ENCODE assay signal across 1 cellular context in genomic region chr3:194101592-194102432, GRCh38.
A peak's percentile ranks its signal among the peaks of the same experiment; 100 is the strongest.
TF ChIP-seq lines count a peak whose summit lies in the region.

No MANE protein-coding gene starts in this region.

TF ChIP-seq in HepG2, 621 proteins besides CTCF, POLR2A, EP300 and RAD21 (continued from another document and continues in another):
- no peak for TF ChIP-seq ZNF646 (CRISPR knock-in tag; IDR thresholded peaks at IDR 0.05)
- TF ChIP-seq SMAD3 (CRISPR knock-in tag; IDR thresholded peaks at IDR 0.05): peak; percentile 73; the same call in 1 of the 2 replicates
- peak; percentile 66; the same call in 1 of the 2 replicates for TF ChIP-seq NR2F2 (IDR thresholded peaks at IDR 0.05; ENCODE audit: borderline replicate concordance, low read depth)
- TF ChIP-seq SRF (IDR thresholded peaks at IDR 0.05; ENCODE audit: low read depth, low read length): peak; percentile 51; the same call in 1 of the 2 replicates
- TF ChIP-seq SPEN (CRISPR knock-in tag; IDR thresholded peaks at IDR 0.05; ENCODE audit: low read depth): peak; percentile 61; the same call in 1 of the 2 replicates
- peak; percentile 60; the same call in 1 of the 2 replicates for TF ChIP-seq NCOR1 (IDR thresholded peaks at IDR 0.05; ENCODE audit: borderline replicate concordance, low read length)
- no peak for TF ChIP-seq ZNF839 (CRISPR knock-in tag; IDR thresholded peaks at IDR 0.05; ENCODE audit: borderline replicate concordance)
- TF ChIP-seq KAT8 (CRISPR knock-in tag; IDR thresholded peaks at IDR 0.05): peak; percentile 38; the same call in 1 of the 2 replicates
- TF ChIP-seq KLF9 (CRISPR knock-in tag; IDR thresholded peaks at IDR 0.05; ENCODE audit: low read depth): no peak
- peak; percentile 61 for TF ChIP-seq ISL2 (CRISPR knock-in tag; IDR thresholded peaks at IDR 0.05)
- TF ChIP-seq PPARG (CRISPR knock-in tag; conservative IDR thresholded peaks at IDR 0.05): peak; percentile 70; the same call in 1 of the 2 replicates
- no peak for TF ChIP-seq SATB2 (CRISPR knock-in tag; IDR thresholded peaks at IDR 0.05)
- TF ChIP-seq ZNF607 (CRISPR knock-in tag; IDR thresholded peaks at IDR 0.05; ENCODE audit: borderline replicate concordance): peak; percentile 79; the same call in 1 of the 2 replicates
- no peak; the same call in none of the 2 replicates for TF ChIP-seq NFYB (CRISPR knock-in tag; IDR thresholded peaks at IDR 0.05)
- TF ChIP-seq REL (CRISPR knock-in tag; conservative IDR thresholded peaks at IDR 0.05): no peak
- TF ChIP-seq UBTF (CRISPR knock-in tag; IDR thresholded peaks at IDR 0.05): peak; percentile 59
- no peak for TF ChIP-seq TRIM24 (CRISPR knock-in tag; IDR thresholded peaks at IDR 0.05)
- TF ChIP-seq SNAPC5 (CRISPR knock-in tag; IDR thresholded peaks at IDR 0.05; ENCODE audit: borderline replicate concordance): no peak
- peak; percentile 51 for TF ChIP-seq CEBPG (CRISPR knock-in tag; IDR thresholded peaks at IDR 0.05)
- TF ChIP-seq ZNF234 (CRISPR knock-in tag; conservative IDR thresholded peaks at IDR 0.05): no peak
- TF ChIP-seq TAF15 (IDR thresholded peaks at IDR 0.05; ENCODE audit: low read depth, low read length, poor library complexity, severe bottlenecking): no peak
- TF ChIP-seq GMEB2 (CRISPR knock-in tag; IDR thresholded peaks at IDR 0.05; ENCODE audit: low read depth): no peak
- no peak for TF ChIP-seq YY1 (IDR thresholded peaks at IDR 0.05; ENCODE audit: insufficient read depth, insufficient replicate concordance, low read depth, low read length)
- 0 out of 2 replicates have a peak, but pooled peaks have one; percentile 51 for TF ChIP-seq ZNF501 (CRISPR knock-in tag; IDR thresholded peaks at IDR 0.05)
- TF ChIP-seq ZC3H13 (CRISPR knock-in tag; IDR thresholded peaks at IDR 0.05): no peak
- no peak for TF ChIP-seq ZNF142 (CRISPR knock-in tag; IDR thresholded peaks at IDR 0.05)
- no peak for TF ChIP-seq GRHL1 (CRISPR knock-in tag; conservative IDR thresholded peaks at IDR 0.05)
- TF ChIP-seq TGIF2 (CRISPR knock-in tag; IDR thresholded peaks at IDR 0.05): peak; percentile 18; the same call in 1 of the 2 replicates
- TF ChIP-seq SALL1 (CRISPR knock-in tag; IDR thresholded peaks at IDR 0.05): peak; percentile 75
- TF ChIP-seq FOXK2 (IDR thresholded peaks at IDR 0.05): no peak
- peak; percentile 55; the same call in 1 of the 2 replicates for TF ChIP-seq HINFP (CRISPR knock-in tag; IDR thresholded peaks at IDR 0.05; ENCODE audit: low read depth)
- peak; percentile 56; the same call in 1 of the 2 replicates for TF ChIP-seq ZNF337 (CRISPR knock-in tag; IDR thresholded peaks at IDR 0.05; ENCODE audit: borderline replicate concordance, low read depth)
- no peak for TF ChIP-seq NCOA1 (CRISPR knock-in tag; IDR thresholded peaks at IDR 0.05)
- no peak for TF ChIP-seq ZNF670 (CRISPR knock-in tag; IDR thresholded peaks at IDR 0.05; ENCODE audit: borderline replicate concordance)
- TF ChIP-seq ESRRA (CRISPR knock-in tag; IDR thresholded peaks at IDR 0.05; ENCODE audit: low read depth): peak; percentile 61; the same call in 1 of the 2 replicates
- TF ChIP-seq DPF2 (CRISPR knock-in tag; IDR thresholded peaks at IDR 0.05; ENCODE audit: borderline replicate concordance, low read depth): peak; percentile 90
- no peak for TF ChIP-seq FOXP1 (IDR thresholded peaks at IDR 0.05)
- peak; percentile 70; the same call in 1 of the 2 replicates for TF ChIP-seq FOXP1 (CRISPR knock-in tag; IDR thresholded peaks at IDR 0.05)
- TF ChIP-seq ZNF619 (CRISPR knock-in tag; IDR thresholded peaks at IDR 0.05): no peak
- TF ChIP-seq ZBTB38 (CRISPR knock-in tag; IDR thresholded peaks at IDR 0.05): no peak
- TF ChIP-seq RARA (CRISPR knock-in tag; IDR thresholded peaks at IDR 0.05): peak; percentile 86
- TF ChIP-seq ZNF138 (CRISPR knock-in tag; IDR thresholded peaks at IDR 0.05; ENCODE audit: low read depth): no peak
